In genomic region chr15:99250494-99251435, GRCh38 we compare ENCODE assay signal across 1 cellular context.
TF ChIP-seq lines count a peak whose summit lies in the region.

No MANE protein-coding gene starts in this region.

TF ChIP-seq in A549, 52 proteins besides CTCF, POLR2A, EP300 and RAD21 (continued from another document):
- TF ChIP-seq MAX (IDR thresholded peaks at IDR 0.05) (peak; percentile 84), ESRRA (IDR thresholded peaks at IDR 0.05; ENCODE audit: borderline replicate concordance, low read length) (no peak), KDM1A (IDR thresholded peaks at IDR 0.05; ENCODE audit: low read depth) (no peak), PHF8 (IDR thresholded peaks at IDR 0.05; ENCODE audit: borderline replicate concordance, low read depth) (peak; percentile 54; the same call in 1 of the 2 replicates), E2F6 (IDR thresholded peaks at IDR 0.05; ENCODE audit: borderline replicate concordance, low read depth) (peak; percentile 74), HOXA7 (CRISPR knock-in tag; IDR thresholded peaks at IDR 0.05) (0 out of 2 replicates have a peak, but pooled peaks have one; percentile 60), TP53 (CRISPR knock-in tag; IDR thresholded peaks at IDR 0.05) (no peak), HEYL (CRISPR knock-in tag; IDR thresholded peaks at IDR 0.05) (no peak), JUN (IDR thresholded peaks at IDR 0.05) (peak; percentile 87 to 94; a peak in 4 of 5 replicates), NR3C1 (IDR thresholded peaks at IDR 0.05) (no peak), HES2 (IDR thresholded peaks at IDR 0.05) (no peak), JUNB (IDR thresholded peaks at IDR 0.05) (no peak), ZFP36 (IDR thresholded peaks at IDR 0.05; ENCODE audit: borderline replicate concordance, partially characterized antibody) (no peak), MYC (IDR thresholded peaks at IDR 0.05; ENCODE audit: borderline replicate concordance, low read length) (no peak), ZC3H11A (IDR thresholded peaks at IDR 0.05) (no peak), GATA3 (IDR thresholded peaks at IDR 0.05; ENCODE audit: borderline replicate concordance) (peak; percentile 62; the same call in 1 of the 2 replicates)
